Comparison of ENCODE assay signal across 1 cellular context in genomic region chr9:22683393-22684075, GRCh38.
TF ChIP-seq lines count a peak whose summit lies in the region.

No MANE protein-coding gene starts in this region.

TF ChIP-seq in GM12878, 131 proteins besides CTCF, POLR2A, EP300 and RAD21 (continued from another document):
- TF ChIP-seq ZNF687 (IDR thresholded peaks at IDR 0.05): no peak
